In genomic region chr20:46807998-46808397, GRCh38 we compare ENCODE assay signal across 25 cellular contexts.
DNase-seq lines count a peak whose midpoint lies in the region; ATAC-seq, FAIRE-seq and TF ChIP-seq lines count a peak whose summit lies in the region.
"Had no signal": no experiment of that assay in that cellular context is flagged by ENCODE, and none has a peak within 500 bp of the region (broad histone marks: within the 10 kb centered on the region; RNA-seq: fewer than 3 reads in every experiment).

No MANE protein-coding gene starts in this region.

- no peaks in the 10 kb centered on the region for H3K9me3 Mint-ChIP-seq in naive thymus-derived CD8-positive, alpha-beta T cell
- H3K9me3 Mint-ChIP-seq: CD4-positive, CD25-positive, alpha-beta regulatory T cell; H9; HFFc6 had no signal

- no peaks in the 10 kb centered on the region for H3K36me3 ChIP-seq in WERI-Rb-1
- H3K36me3 ChIP-seq: BE2C, SJSA1 had no signal

- H3K27ac ChIP-seq in A549, result 0 out of 6 replicates have a peak overlapping the region, but pooled peaks of 1 of the 2 experiments have one; percentile 17
- no peak overlapping the region for H3K27ac ChIP-seq in WERI-Rb-1
- H3K27ac ChIP-seq: 22Rv1, PC-9, SJSA1 had no signal

- POLR2A ChIA-PET in A549 (lab: Yijun Ruan, JAX), result interaction anchor here (0.5 kb wide), 1 partner anchor 11 kb away, joined by 8 read pairs; no protein-coding TSS in a partner anchor
- POLR2A ChIA-PET in naive thymus-derived CD8-positive, alpha-beta T cell (lab: Charles Lee), result no interaction called here

- peaks cover 12 to 61% (median 36%) of the 10 kb centered on the region in 5 donors for H3K27me3 Mint-ChIP-seq in naive thymus-derived CD8-positive, alpha-beta T cell

- FAIRE-seq in A549 (lab: Jason Lieb, UNC), result no peak
- FAIRE-seq: GM18507 had no signal

- H3K27ac Mint-ChIP-seq in naive thymus-derived CD8-positive, alpha-beta T cell, result no peak overlapping the region
- H3K27ac Mint-ChIP-seq: CD4-positive, CD25-positive, alpha-beta regulatory T cell; H9; HFFc6 had no signal

- H3K27me3 ChIP-seq in WERI-Rb-1 (ENCODE audit: insufficient read depth, low read depth, severe bottlenecking), result no peaks in the 10 kb centered on the region

- H3K36me3 Mint-ChIP-seq in naive thymus-derived CD8-positive, alpha-beta T cell, result no peaks in the 10 kb centered on the region
- H3K36me3 Mint-ChIP-seq: CD4-positive, CD25-positive, alpha-beta regulatory T cell had no signal

- H3K4me1 Mint-ChIP-seq in naive thymus-derived CD8-positive, alpha-beta T cell, result no peaks in the 10 kb centered on the region
- H3K4me1 Mint-ChIP-seq: CD4-positive, CD25-positive, alpha-beta regulatory T cell had no signal

- 82% methylated on average over 6 of the region's 6 CpGs for WGBS in A549 (ENCODE audit: missing lambda C conversion rate)

- no peak for TF ChIP-seq CTCF in A549 (IDR thresholded peaks at IDR 0.05)
- TF ChIP-seq CTCF in WERI-Rb-1 (IDR thresholded peaks at IDR 0.05; ENCODE audit: low read depth, low read length), result no peak

- H3K4me2 ChIP-seq in A549, result peak overlapping the region; percentile 34
- H3K4me2 ChIP-seq: PC-9 had no signal

- H3K4me3 Mint-ChIP-seq in naive thymus-derived CD8-positive, alpha-beta T cell, result no peak overlapping the region
- H3K4me3 Mint-ChIP-seq: CD4-positive, CD25-positive, alpha-beta regulatory T cell; H9; HFFc6 had no signal

- H3K9me3 ChIP-seq in A549, result no peaks in the 10 kb centered on the region
- H3K9me3 ChIP-seq in WERI-Rb-1 (ENCODE audit: severe bottlenecking), result peaks cover 2% of the 10 kb centered on the region
- H3K9me3 ChIP-seq: BE2C, SJSA1 had no signal

- no peak for TF ChIP-seq POLR2A in A549 (IDR thresholded peaks at IDR 0.05; ENCODE audit: low read length)

- TF ChIP-seq RAD21 in A549 (conservative IDR thresholded peaks at IDR 0.05 in 1 of 2, IDR thresholded peaks at IDR 0.05 in 1 of 2), result no peak

- no peak for ATAC-seq in A549
- no peak for ATAC-seq in naive thymus-derived CD8-positive, alpha-beta T cell

- CTCF ChIA-PET in A549 (lab: Yijun Ruan, JAX), result interaction anchor here (0.6 kb wide), 1 partner anchor 389 kb away, joined by 3 read pairs; no protein-coding TSS in a partner anchor

- H3K4me3 ChIP-seq in A549 (no peak overlapping the region), WERI-Rb-1 (ENCODE audit: low read depth, low read length) (no peak overlapping the region)
- H3K4me3 ChIP-seq: PC-9, SJSA1 had no signal

- DNase-seq in DMS 273 (lab: John Stamatoyannopoulos, UW; ENCODE audit: unreplicated experiment) (peak; percentile 22), DMS 273 treated with DMSO at 0.1 percent for 48 hours (lab: John Stamatoyannopoulos, UW) (no peak), A549 (ENCODE audit: low read depth in 1 of 2, low spot score in 1 of 2) (no peak), NCI-H2171 treated with DMSO at 0.1 percent for 48 hours (lab: John Stamatoyannopoulos, UW) (peak; percentile 69), mesenteric fat pad (ENCODE audit: low spot score) (peak; percentile 33), WERI-Rb-1 (no peak)
- no peak for DNase-seq in naive thymus-derived CD8-positive, alpha-beta T cell
- DNase-seq: ACHN; BE2C; CD4-positive, CD25-positive, alpha-beta regulatory T cell; H9; HFFc6; IMR-90; KG1; MM.1S; NCI-H1436 treated with DMSO at 0.1 percent for 48 hours; NCI-H187 treated with DMSO at 0.1 percent for 48 hours; NCI-H345; NCI-H510A treated with DMSO at 0.1 percent for 48 hours; PC-9; Right ventricle myocardium superior; RPMI8226 had no signal

- H3K4me1 ChIP-seq in A549, result peaks cover 17% of the 10 kb centered on the region
- H3K4me1 ChIP-seq: BE2C, SJSA1 had no signal

- no peak for TF ChIP-seq EP300 in A549 (IDR thresholded peaks at IDR 0.05)

TF ChIP-seq in A549, 52 proteins besides CTCF, POLR2A, EP300 and RAD21:
- TF ChIP-seq CBX8 (IDR thresholded peaks at IDR 0.05), result no peak
- TF ChIP-seq TP53 (CRISPR knock-in tag; IDR thresholded peaks at IDR 0.05), result no peak
- TF ChIP-seq, protein P1, sequence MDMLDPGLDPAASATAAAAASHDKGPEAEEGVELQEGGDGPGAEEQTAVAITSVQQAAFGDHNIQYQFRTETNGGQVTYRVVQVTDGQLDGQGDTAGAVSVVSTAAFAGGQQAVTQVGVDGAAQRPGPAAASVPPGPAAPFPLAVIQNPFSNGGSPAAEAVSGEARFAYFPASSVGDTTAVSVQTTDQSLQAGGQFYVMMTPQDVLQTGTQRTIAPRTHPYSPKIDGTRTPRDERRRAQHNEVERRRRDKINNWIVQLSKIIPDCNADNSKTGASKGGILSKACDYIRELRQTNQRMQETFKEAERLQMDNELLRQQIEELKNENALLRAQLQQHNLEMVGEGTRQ (IDR thresholded peaks at IDR 0.05), result no peak
- no peak for TF ChIP-seq HOXA7 (CRISPR knock-in tag; IDR thresholded peaks at IDR 0.05)
- TF ChIP-seq POLR2AphosphoS2 (conservative IDR thresholded peaks at IDR 0.05; ENCODE audit: low read length), result no peak
- TF ChIP-seq, protein P2, sequence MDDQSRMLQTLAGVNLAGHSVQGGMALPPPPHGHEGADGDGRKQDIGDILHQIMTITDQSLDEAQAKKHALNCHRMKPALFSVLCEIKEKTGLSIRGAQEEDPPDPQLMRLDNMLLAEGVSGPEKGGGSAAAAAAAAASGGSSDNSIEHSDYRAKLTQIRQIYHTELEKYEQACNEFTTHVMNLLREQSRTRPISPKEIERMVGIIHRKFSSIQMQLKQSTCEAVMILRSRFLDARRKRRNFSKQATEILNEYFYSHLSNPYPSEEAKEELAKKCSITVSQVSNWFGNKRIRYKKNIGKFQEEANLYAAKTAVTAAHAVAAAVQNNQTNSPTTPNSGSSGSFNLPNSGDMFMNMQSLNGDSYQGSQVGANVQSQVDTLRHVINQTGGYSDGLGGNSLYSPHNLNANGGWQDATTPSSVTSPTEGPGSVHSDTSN (IDR thresholded peaks at IDR 0.05), result no peak
- no peak for TF ChIP-seq FOSL2 (IDR thresholded peaks at IDR 0.05)
- no peak for TF ChIP-seq FOSL2 (CRISPR knock-in tag; IDR thresholded peaks at IDR 0.05)
- TF ChIP-seq CHD2 (IDR thresholded peaks at IDR 0.05; ENCODE audit: low read length, partially characterized antibody), result no peak
- no peak for TF ChIP-seq GATA3 (IDR thresholded peaks at IDR 0.05; ENCODE audit: borderline replicate concordance)
- no peak for TF ChIP-seq ATOH8 (CRISPR knock-in tag; IDR thresholded peaks at IDR 0.05; ENCODE audit: low read depth)
- TF ChIP-seq TFCP2L1 (CRISPR knock-in tag; IDR thresholded peaks at IDR 0.05), result no peak
- TF ChIP-seq, protein P3, sequence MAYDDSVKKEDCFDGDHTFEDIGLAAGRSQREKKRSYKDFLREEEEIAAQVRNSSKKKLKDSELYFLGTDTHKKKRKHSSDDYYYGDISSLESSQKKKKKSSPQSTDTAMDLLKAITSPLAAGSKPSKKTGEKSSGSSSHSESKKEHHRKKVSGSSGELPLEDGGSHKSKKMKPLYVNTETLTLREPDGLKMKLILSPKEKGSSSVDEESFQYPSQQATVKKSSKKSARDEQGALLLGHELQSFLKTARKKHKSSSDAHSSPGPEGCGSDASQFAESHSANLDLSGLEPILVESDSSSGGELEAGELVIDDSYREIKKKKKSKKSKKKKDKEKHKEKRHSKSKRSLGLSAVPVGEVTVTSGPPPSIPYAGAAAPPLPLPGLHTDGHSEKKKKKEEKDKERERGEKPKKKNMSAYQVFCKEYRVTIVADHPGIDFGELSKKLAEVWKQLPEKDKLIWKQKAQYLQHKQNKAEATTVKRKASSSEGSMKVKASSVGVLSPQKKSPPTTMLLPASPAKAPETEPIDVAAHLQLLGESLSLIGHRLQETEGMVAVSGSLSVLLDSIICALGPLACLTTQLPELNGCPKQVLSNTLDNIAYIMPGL (CRISPR knock-in tag; IDR thresholded peaks at IDR 0.05; ENCODE audit: borderline replicate concordance), result no peak
- no peak for TF ChIP-seq ZSCAN20 (CRISPR knock-in tag; IDR thresholded peaks at IDR 0.05)
- no peak for TF ChIP-seq SREBF2 (IDR thresholded peaks at IDR 0.05)
- TF ChIP-seq NFE2L2 (conservative IDR thresholded peaks at IDR 0.05; ENCODE audit: low read length), result no peak
- no peak for TF ChIP-seq MAFK (IDR thresholded peaks at IDR 0.05; ENCODE audit: partially characterized antibody)
- no peak for TF ChIP-seq HES2 (IDR thresholded peaks at IDR 0.05)
- TF ChIP-seq CEBPB (IDR thresholded peaks at IDR 0.05), result no peak
- no peak for TF ChIP-seq FOSB (CRISPR knock-in tag; IDR thresholded peaks at IDR 0.05)
- TF ChIP-seq PHF8 (IDR thresholded peaks at IDR 0.05; ENCODE audit: borderline replicate concordance, low read depth), result no peak

Comparison
In these comparisons a context has a peak if more than half of its experiments do, and no peak if none do; other contexts are left out.
1. DNase-seq: peak in DMS 273 (single experiment), NCI-H2171 treated with DMSO at 0.1 percent for 48 hours (single experiment) and mesenteric fat pad (single experiment); none in DMS 273 treated with DMSO at 0.1 percent for 48 hours (single experiment), A549 (0 of 2), naive thymus-derived CD8-positive, alpha-beta T cell (0 of 10) and WERI-Rb-1 (single experiment).